ENCODE assay signal across 8 cellular contexts in genomic region chr17:31487063-31487647, GRCh38.
A peak's percentile ranks its signal among the peaks of the same experiment; 100 is the strongest.
DNase-seq lines count a peak whose midpoint lies in the region; ATAC-seq and TF ChIP-seq lines count a peak whose summit lies in the region.

No MANE protein-coding gene starts in this region.

- no peak for DNase-seq in CD8-positive, alpha-beta memory T cell
- DNase-seq in PC-3, result no peak
- no peak for DNase-seq in epithelial cell of esophagus (ENCODE audit: low read depth)
- DNase-seq in ovary, result no peak
- no peak for DNase-seq in NCI-H2107 (lab: John Stamatoyannopoulos, UW)
- no peak for DNase-seq in NCI-H82 treated with DMSO at 0.1 percent for 48 hours (lab: John Stamatoyannopoulos, UW; ENCODE audit: unreplicated experiment)

- intact Hi-C loops in PC-3 (cut with micrococcal nuclease), result no loop called here
- intact Hi-C loops in ovary (cut with DNase I), result loop anchor here in 1 of 4 donors (5.0 kb wide), 1 partner anchor 50 kb away; no protein-coding TSS in a partner anchor

- H3K9ac ChIP-seq in PC-3 (ENCODE audit: low read length), result no peak overlapping the region; the same call in 1 of the 2 replicates

- ATAC-seq in PC-3 (no peak), HG03045 (IDR thresholded peaks at IDR 0.05; ENCODE audit: unreplicated experiment) (no peak), GM18873 (IDR thresholded peaks at IDR 0.05; ENCODE audit: low FRiP score, unreplicated experiment) (no peak)

- H2AFZ ChIP-seq in PC-3 (ENCODE audit: low read length), result peak overlapping the region; percentile 77

- H3K27me3 Mint-ChIP-seq in CD8-positive, alpha-beta memory T cell, result no peaks in the 10 kb centered on the region

- peak overlapping the region; percentile 51 for H3K4me3 ChIP-seq in CD8-positive, alpha-beta memory T cell (ENCODE audit: low read length)
- peak overlapping the region; percentile 66 for H3K4me3 ChIP-seq in PC-3 (ENCODE audit: low read length)
- H3K4me3 ChIP-seq in epithelial cell of esophagus (ENCODE audit: low read length), result peak overlapping the region; percentile 39
- peak overlapping the region; percentile 43 for H3K4me3 ChIP-seq in ovary

- H3K27ac Mint-ChIP-seq in CD8-positive, alpha-beta memory T cell, result peak overlapping the region; percentile 72 to 99 (median 94)

- CTCF ChIA-PET in CD8-positive, alpha-beta memory T cell (lab: Charles Lee), result interaction anchor here (0.9 to 5.6 kb wide), 8 partner anchors 12 to 50 kb away, joined by 3 to 40 read pairs (median 4); no protein-coding TSS in a partner anchor
- CTCF ChIA-PET in PC-3 (lab: Charles Lee), result no interaction called here

- no peaks in the 10 kb centered on the region for H3K79me2 ChIP-seq in PC-3 (ENCODE audit: low read length)

- no peaks in the 10 kb centered on the region for H3K9me3 ChIP-seq in CD8-positive, alpha-beta memory T cell (ENCODE audit: low read length)
- H3K9me3 ChIP-seq in PC-3 (ENCODE audit: low read length), result no peaks in the 10 kb centered on the region
- no peaks in the 10 kb centered on the region for H3K9me3 ChIP-seq in ovary

- no peaks in the 10 kb centered on the region for H3K9me3 Mint-ChIP-seq in CD8-positive, alpha-beta memory T cell

- no peaks in the 10 kb centered on the region for H4K20me1 ChIP-seq in PC-3 (ENCODE audit: low read length)

- TF ChIP-seq POLR2A in ovary (IDR thresholded peaks at IDR 0.05), result no peak

- TF ChIP-seq CTCF in PC-3 (conservative IDR thresholded peaks at IDR 0.05; ENCODE audit: low read depth, low read length) (no peak), epithelial cell of esophagus (IDR thresholded peaks at IDR 0.05; ENCODE audit: insufficient read depth, low read depth, low read length, missing control alignments) (no peak), ovary (IDR thresholded peaks at IDR 0.05) (no peak)

- no peaks in the 10 kb centered on the region for H3K36me3 ChIP-seq in CD8-positive, alpha-beta memory T cell (ENCODE audit: insufficient read depth, low read length)
- no peaks in the 10 kb centered on the region for H3K36me3 ChIP-seq in PC-3 (ENCODE audit: low read depth, low read length)
- H3K36me3 ChIP-seq in ovary, result no peaks in the 10 kb centered on the region

- peaks cover 0 to 6% (median 0%) of the 10 kb centered on the region in 3 donors for H3K36me3 Mint-ChIP-seq in CD8-positive, alpha-beta memory T cell

- H3K4me1 Mint-ChIP-seq in CD8-positive, alpha-beta memory T cell, result peaks cover 41 to 44% (median 43%) of the 10 kb centered on the region in 3 donors

- H3K4me3 Mint-ChIP-seq in CD8-positive, alpha-beta memory T cell, result peak overlapping the region; percentile 87 to 92 (median 91)

- no peaks in the 10 kb centered on the region for H3K9me2 ChIP-seq in PC-3 (replicated peaks; ENCODE audit: low read length)

- 12 to 17% (median 15%) methylated on average over 17 of the region's 17 CpGs for WGBS in ovary, 3 donors

- TF ChIP-seq EP300 in ovary (IDR thresholded peaks at IDR 0.05), result no peak

- peaks cover 40% of the 10 kb centered on the region for H3K4me1 ChIP-seq in CD8-positive, alpha-beta memory T cell (ENCODE audit: insufficient read depth, low read length)
- peaks cover 4% of the 10 kb centered on the region; the same call in 1 of the 2 replicates for H3K4me1 ChIP-seq in PC-3 (ENCODE audit: insufficient read depth, low read length)
- H3K4me1 ChIP-seq in ovary (ENCODE audit: insufficient read depth), result peaks cover 2% of the 10 kb centered on the region

- BruUV-seq in PC-3 (replicated peaks; lab: Mats Ljungman, UMichigan), result no TSS peak

- POLR2A ChIA-PET in CD8-positive, alpha-beta memory T cell (lab: Charles Lee), result interaction anchor here (0.6 to 2.1 kb wide), 7 partner anchors 11 to 176 kb away, joined by 3 to 51 read pairs (median 4); no protein-coding TSS in a partner anchor
- POLR2A ChIA-PET in PC-3 (lab: Charles Lee; ENCODE audit: unreplicated experiment), result interaction anchor here (0.6 to 0.8 kb wide), 3 partner anchors 49 to 251 kb away, joined by 5 to 7 read pairs (median 6); no protein-coding TSS in a partner anchor

- H3F3A ChIP-seq in PC-3 (ENCODE audit: low read length, unreplicated experiment), result no peaks in the 10 kb centered on the region

- peak overlapping the region; percentile 82 for H3K4me2 ChIP-seq in PC-3 (ENCODE audit: low read length)

- peak overlapping the region; percentile 44 for H3K27ac ChIP-seq in CD8-positive, alpha-beta memory T cell (ENCODE audit: low read depth, low read length)
- no peak overlapping the region for H3K27ac ChIP-seq in PC-3 (ENCODE audit: low read length)
- H3K27ac ChIP-seq in ovary, result no peak overlapping the region

- no peaks in the 10 kb centered on the region for H3K27me3 ChIP-seq in CD8-positive, alpha-beta memory T cell (ENCODE audit: insufficient read depth, low read length, poor library complexity, severe bottlenecking)
- H3K27me3 ChIP-seq in PC-3 (ENCODE audit: low read length) (no peaks in the 10 kb centered on the region), ovary (no peaks in the 10 kb centered on the region)
